8 cellular contexts compared by ENCODE assay signal in genomic region chr19:18290250-18291018, GRCh38. TPM values are rescaled to one million over a fixed set of nuclear protein-coding genes. Genes with fewer than 3 reads are reported as not detected.
A peak's percentile ranks its signal among the peaks of the same experiment; 100 is the strongest.
DNase-seq lines count a peak whose midpoint lies in the region; ATAC-seq and TF ChIP-seq lines count a peak whose summit lies in the region.

No MANE protein-coding gene starts in this region.

- DNase-seq in SJCRH30 (peak; percentile 55 to 60), mucosa of descending colon (peak; percentile 65 to 86 (median 70)), G401 (ENCODE audit: low spot score) (no peak), NCI-H1048 (lab: John Stamatoyannopoulos, UW) (no peak)
- peak; percentile 93 for DNase-seq in activated naive CD4-positive, alpha-beta T cell treated with anti-CD3 and anti-CD28 coated beads, Interleukin-2, amount 10 ng/mL, durations not matched to agents 7 days and 5 days
- peak; percentile 45 to 68 (median 61) for DNase-seq in stimulated activated naive CD4-positive, alpha-beta T cell (lab: John Stamatoyannopoulos, UW)

- H3K27ac Mint-ChIP-seq in activated naive CD4-positive, alpha-beta T cell treated with anti-CD3 and anti-CD28 coated beads, Interleukin-2, amount 10 ng/mL, durations not matched to agents 7 days and 5 days: peak overlapping the region; percentile 96

- no peak overlapping the region for H3K4me3 ChIP-seq in SJCRH30
- no peak overlapping the region for H3K4me3 ChIP-seq in mucosa of descending colon

- no peak overlapping the region for H3K27ac ChIP-seq in SJCRH30

- H3K9me3 Mint-ChIP-seq in activated naive CD4-positive, alpha-beta T cell treated with anti-CD3 and anti-CD28 coated beads, Interleukin-2, amount 10 ng/mL, durations not matched to agents 7 days and 5 days: no peaks in the 10 kb centered on the region

- peaks cover 44% of the 10 kb centered on the region for H3K4me1 ChIP-seq in SJCRH30
- peaks cover 20% of the 10 kb centered on the region for H3K4me1 ChIP-seq in mucosa of descending colon (ENCODE audit: low read depth)

- peak; percentile 48 for ATAC-seq in GM18909 (IDR thresholded peaks at IDR 0.05; ENCODE audit: poor library complexity, unreplicated experiment)
- ATAC-seq in mucosa of descending colon: peak; percentile 1
- ATAC-seq in HG03095 (IDR thresholded peaks at IDR 0.05; ENCODE audit: unreplicated experiment): no peak

- H3K4me1 Mint-ChIP-seq in activated naive CD4-positive, alpha-beta T cell treated with anti-CD3 and anti-CD28 coated beads, Interleukin-2, amount 10 ng/mL, durations not matched to agents 7 days and 5 days: peaks cover 80% of the 10 kb centered on the region

- CTCF ChIA-PET in activated naive CD4-positive, alpha-beta T cell treated with anti-CD3 and anti-CD28 coated beads, Interleukin-2, amount 10 ng/mL, durations not matched to agents 7 days and 5 days (lab: Charles Lee): interaction anchor here (6.6 kb wide), 1 partner anchor 11 kb away, joined by 73 read pairs; the partner anchor contains the start of gene JUND

- no peaks in the 10 kb centered on the region for H3K9me3 ChIP-seq in SJCRH30 (replicated peaks)
- no peaks in the 10 kb centered on the region for H3K9me3 ChIP-seq in mucosa of descending colon

- H3K27me3 ChIP-seq in SJCRH30: no peaks in the 10 kb centered on the region

- TF ChIP-seq CTCF in mucosa of descending colon (IDR thresholded peaks at IDR 0.05): no peak

- peak overlapping the region; percentile 89 for H3K4me3 Mint-ChIP-seq in activated naive CD4-positive, alpha-beta T cell treated with anti-CD3 and anti-CD28 coated beads, Interleukin-2, amount 10 ng/mL, durations not matched to agents 7 days and 5 days

- no peaks in the 10 kb centered on the region for H3K27me3 Mint-ChIP-seq in activated naive CD4-positive, alpha-beta T cell treated with anti-CD3 and anti-CD28 coated beads, Interleukin-2, amount 10 ng/mL, durations not matched to agents 7 days and 5 days

- peaks cover 15% of the 10 kb centered on the region for H3K36me3 Mint-ChIP-seq in activated naive CD4-positive, alpha-beta T cell treated with anti-CD3 and anti-CD28 coated beads, Interleukin-2, amount 10 ng/mL, durations not matched to agents 7 days and 5 days

- H3K36me3 ChIP-seq in SJCRH30 (no peaks in the 10 kb centered on the region), mucosa of descending colon (ENCODE audit: low read depth) (no peaks in the 10 kb centered on the region)

- in situ Hi-C loops in G401 (cut with HindIII; ENCODE audit: low sequenced_read_pairs): no loop called here

- intact Hi-C loops in mucosa of descending colon (cut with DNase I, micrococcal nuclease): no loop called here

RNA-seq across cellular contexts. Expression of gene JUND, which starts 9.0 kb away (rescaled TPM):
- total RNA-seq in SJCRH30 (2014; rRNA removed; shearing (Covaris generic)): 70.1 and 94.9 TPM in 2 replicates
- total RNA-seq in mucosa of descending colon: 100 to 1,000 TPM; 267 to 328 (median 295) TPM
- 263 and 286 TPM in 2 replicates for total RNA-seq in G401 (2014; rRNA removed; shearing (Covaris generic))

RNA-seq across cellular contexts. Expression of gene IQCN, which starts 16.2 kb away (rescaled TPM):
- 0.03 and 0.06 TPM in 2 replicates for total RNA-seq in SJCRH30 (2014; rRNA removed; shearing (Covaris generic))
- 10 to 100 TPM in 1 of 3 donors, 1 to 10 TPM in 2; 4.4 to 10.6 (median 8.0) TPM for total RNA-seq in mucosa of descending colon
- 0.37 and 0.47 TPM in 2 replicates for total RNA-seq in G401 (2014; rRNA removed; shearing (Covaris generic))

RNA-seq across cellular contexts. Expression of gene LSM4, which starts 32.4 kb away (rescaled TPM):
- 378 and 427 TPM in 2 replicates for total RNA-seq in SJCRH30 (2014; rRNA removed; shearing (Covaris generic))
- 100 to 1,000 TPM in 2 of 3 donors, 10 to 100 TPM in 1; 86.3 to 158 (median 124) TPM for total RNA-seq in mucosa of descending colon
- total RNA-seq in G401 (2014; rRNA removed; shearing (Covaris generic)): 539 and 749 TPM in 2 replicates

RNA-seq across cellular contexts. Expression of gene PGPEP1, which starts 50.0 kb away (rescaled TPM):
- total RNA-seq in SJCRH30 (2014; rRNA removed; shearing (Covaris generic)): 8.7 and 11.7 TPM in 2 replicates
- total RNA-seq in mucosa of descending colon: 10 to 100 TPM; 77.1 to 97.4 (median 91.5) TPM
- 6.5 and 14.1 TPM in 2 replicates for total RNA-seq in G401 (2014; rRNA removed; shearing (Covaris generic))

Comparison
In these comparisons a context has a peak if more than half of its experiments do, and no peak if none do; other contexts are left out.
1. DNase-seq: peak in SJCRH30 (2 of 2), activated naive CD4-positive, alpha-beta T cell treated with anti-CD3 and anti-CD28 coated beads, Interleukin-2, amount 10 ng/mL, durations not matched to agents 7 days and 5 days (single experiment), mucosa of descending colon (3 of 3) and stimulated activated naive CD4-positive, alpha-beta T cell (6 of 6); none in G401 (single experiment) and NCI-H1048 (single experiment).